ENCODE assay signal across 22 cellular contexts in the genomic region with DNA sequence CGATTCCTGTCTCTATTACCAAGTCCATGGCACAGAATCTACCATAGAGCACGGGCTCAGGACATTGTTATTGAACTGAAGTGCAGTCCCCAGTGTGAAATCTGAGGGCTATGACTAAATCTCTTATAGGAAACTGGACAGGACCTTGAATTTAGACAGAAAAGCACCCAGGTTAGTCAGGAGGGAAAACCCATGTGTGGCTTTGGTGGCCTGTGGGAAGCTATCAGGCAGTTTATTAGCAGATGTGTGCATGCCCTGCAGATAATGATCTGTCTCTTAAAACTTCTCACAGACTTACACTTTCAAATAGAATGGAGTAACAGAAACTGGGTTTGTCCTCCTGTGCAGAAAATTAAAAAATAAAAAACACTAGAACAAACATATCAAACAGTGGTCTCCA.
DNase-seq lines count a peak whose midpoint lies in the region; ATAC-seq and TF ChIP-seq lines count a peak whose summit lies in the region.
"Had no signal": no experiment of that assay in that cellular context is flagged by ENCODE, and none has a peak within 500 bp of the region (broad histone marks: within the 10 kb centered on the region; RNA-seq: fewer than 3 reads in every experiment).

No MANE protein-coding gene starts in this region.

- no peaks in the 10 kb centered on the region for H3K9me3 Mint-ChIP-seq in activated naive CD8-positive, alpha-beta T cell treated with anti-CD3 and anti-CD28 coated beads, Interleukin-2, amount 50 U/mL, for 24 hours
- H3K9me3 Mint-ChIP-seq in activated CD4-positive, alpha-beta memory T cell treated with anti-CD3 and anti-CD28 coated beads, Interleukin-2, amount 10 ng/mL, durations not matched to agents 7 days and 5 days: no peaks in the 10 kb centered on the region
- H3K9me3 Mint-ChIP-seq: activated naive CD4-positive, alpha-beta T cell treated with anti-CD3 and anti-CD28 coated beads, Interleukin-2, amount 10 ng/mL, durations not matched to agents 7 days and 5 days; activated T-cell treated with anti-CD3 and anti-CD28 coated beads, Interleukin-2, amount 50 U/mL, for 4 hours; type B pancreatic cell had no signal

- H3K27me3 Mint-ChIP-seq in activated naive CD8-positive, alpha-beta T cell treated with anti-CD3 and anti-CD28 coated beads, Interleukin-2, amount 50 U/mL, for 24 hours: no peaks in the 10 kb centered on the region
- H3K27me3 Mint-ChIP-seq in activated CD4-positive, alpha-beta memory T cell treated with anti-CD3 and anti-CD28 coated beads, Interleukin-2, amount 10 ng/mL, durations not matched to agents 7 days and 5 days: no peaks in the 10 kb centered on the region
- H3K27me3 Mint-ChIP-seq: activated naive CD4-positive, alpha-beta T cell treated with anti-CD3 and anti-CD28 coated beads, Interleukin-2, amount 10 ng/mL, durations not matched to agents 7 days and 5 days had no signal

- POLR2A ChIA-PET in activated CD4-positive, alpha-beta memory T cell treated with anti-CD3 and anti-CD28 coated beads, Interleukin-2, amount 10 ng/mL, durations not matched to agents 7 days and 5 days (lab: Charles Lee): no interaction called here

- ATAC-seq in GM19351 (IDR thresholded peaks at IDR 0.05; ENCODE audit: unreplicated experiment) (peak; percentile 74), HG02759 (IDR thresholded peaks at IDR 0.05; ENCODE audit: unreplicated experiment) (peak; percentile 70), HG03442 (IDR thresholded peaks at IDR 0.05; ENCODE audit: unreplicated experiment) (peak; percentile 70)
- ATAC-seq in activated naive CD8-positive, alpha-beta T cell treated with anti-CD3 and anti-CD28 coated beads, Interleukin-2, amount 50 U/mL, for 24 hours: no peak
- ATAC-seq: activated T-cell treated with anti-CD3 and anti-CD28 coated beads, Interleukin-2, amount 50 U/mL, for 4 hours; K562; psoas muscle; Right ventricle myocardium inferior had no signal

- CTCF ChIA-PET in activated CD4-positive, alpha-beta memory T cell treated with anti-CD3 and anti-CD28 coated beads, Interleukin-2, amount 10 ng/mL, durations not matched to agents 7 days and 5 days (lab: Charles Lee): no interaction called here

- H3K36me3 Mint-ChIP-seq in activated naive CD8-positive, alpha-beta T cell treated with anti-CD3 and anti-CD28 coated beads, Interleukin-2, amount 50 U/mL, for 24 hours (ENCODE audit: low read depth): no peaks in the 10 kb centered on the region
- no peaks in the 10 kb centered on the region for H3K36me3 Mint-ChIP-seq in activated CD4-positive, alpha-beta memory T cell treated with anti-CD3 and anti-CD28 coated beads, Interleukin-2, amount 10 ng/mL, durations not matched to agents 7 days and 5 days (ENCODE audit: low read depth)
- H3K36me3 Mint-ChIP-seq: activated naive CD4-positive, alpha-beta T cell treated with anti-CD3 and anti-CD28 coated beads, Interleukin-2, amount 10 ng/mL, durations not matched to agents 7 days and 5 days; type B pancreatic cell had no signal

- no peaks in the 10 kb centered on the region for H3K4me1 Mint-ChIP-seq in activated naive CD8-positive, alpha-beta T cell treated with anti-CD3 and anti-CD28 coated beads, Interleukin-2, amount 50 U/mL, for 24 hours
- no peaks in the 10 kb centered on the region for H3K4me1 Mint-ChIP-seq in activated CD4-positive, alpha-beta memory T cell treated with anti-CD3 and anti-CD28 coated beads, Interleukin-2, amount 10 ng/mL, durations not matched to agents 7 days and 5 days
- H3K4me1 Mint-ChIP-seq: activated naive CD4-positive, alpha-beta T cell treated with anti-CD3 and anti-CD28 coated beads, Interleukin-2, amount 10 ng/mL, durations not matched to agents 7 days and 5 days had no signal

- H3K4me3 Mint-ChIP-seq in activated naive CD8-positive, alpha-beta T cell treated with anti-CD3 and anti-CD28 coated beads, Interleukin-2, amount 50 U/mL, for 24 hours: no peak overlapping the region
- no peak overlapping the region for H3K4me3 Mint-ChIP-seq in activated CD4-positive, alpha-beta memory T cell treated with anti-CD3 and anti-CD28 coated beads, Interleukin-2, amount 10 ng/mL, durations not matched to agents 7 days and 5 days
- H3K4me3 Mint-ChIP-seq: activated naive CD4-positive, alpha-beta T cell treated with anti-CD3 and anti-CD28 coated beads, Interleukin-2, amount 10 ng/mL, durations not matched to agents 7 days and 5 days; activated T-cell treated with anti-CD3 and anti-CD28 coated beads, Interleukin-2, amount 50 U/mL, for 4 hours; type B pancreatic cell had no signal

- TF ChIP-seq CTCF in GM10266 (IDR thresholded peaks at IDR 0.05; ENCODE audit: control insufficient read depth, insufficient read depth, low read depth, missing control alignments): no peak

- DNase-seq in GM10266 (ENCODE audit: extremely low spot score) (peak; percentile 15), NCI-H524 treated with DMSO at 0.1 percent for 48 hours (lab: John Stamatoyannopoulos, UW) (no peak), NCI-H69 (lab: John Stamatoyannopoulos, UW) (no peak)
- no peak for DNase-seq in activated naive CD8-positive, alpha-beta T cell treated with anti-CD3 and anti-CD28 coated beads, Interleukin-2, amount 50 U/mL, for 24 hours
- no peak for DNase-seq in activated CD4-positive, alpha-beta memory T cell treated with anti-CD3 and anti-CD28 coated beads, Interleukin-2, amount 10 ng/mL, durations not matched to agents 7 days and 5 days
- DNase-seq: activated CD4-positive, alpha-beta T cell treated with anti-CD3 and anti-CD28 coated beads for 1 hour; activated naive CD4-positive, alpha-beta T cell treated with anti-CD3 and anti-CD28 coated beads, Interleukin-2, amount 10 ng/mL, durations not matched to agents 7 days and 5 days; activated T-cell treated with anti-CD3 and anti-CD28 coated beads, Interleukin-2, amount 50 U/mL, for 4 hours; dermis blood vessel endothelial cell; GOT3; mammary epithelial cell; NCI-H187 treated with DMSO at 0.1 percent for 48 hours; NCI-H2227 treated with DMSO at 0.1 percent for 48 hours; NCI-H82; OCI-M1; psoas muscle had no signal

- no peak overlapping the region for H3K27ac Mint-ChIP-seq in activated naive CD8-positive, alpha-beta T cell treated with anti-CD3 and anti-CD28 coated beads, Interleukin-2, amount 50 U/mL, for 24 hours
- no peak overlapping the region for H3K27ac Mint-ChIP-seq in activated CD4-positive, alpha-beta memory T cell treated with anti-CD3 and anti-CD28 coated beads, Interleukin-2, amount 10 ng/mL, durations not matched to agents 7 days and 5 days
- H3K27ac Mint-ChIP-seq: activated naive CD4-positive, alpha-beta T cell treated with anti-CD3 and anti-CD28 coated beads, Interleukin-2, amount 10 ng/mL, durations not matched to agents 7 days and 5 days; type B pancreatic cell had no signal
